Comparison of ENCODE assay signal across 17 cellular contexts in genomic region chr14:101449114-101449513, GRCh38.
"Had no signal": no experiment of that assay in that cellular context is flagged by ENCODE, and none has a peak within 500 bp of the region (broad histone marks: within the 10 kb centered on the region; RNA-seq: fewer than 3 reads in every experiment).

No MANE protein-coding gene starts in this region.

- H3K36me3 Mint-ChIP-seq: naive B cell; stimulated activated effector memory CD8-positive, alpha-beta T cell treated with anti-CD3 and anti-CD28 coated beads, Interleukin-12 subunit alpha, Interleukin-12 subunit beta, amount 100 ng/mL, for 72 hours had no signal

- H3K79me2 ChIP-seq: parathyroid adenoma had no signal

- H3K9me3 ChIP-seq: tibial artery had no signal

- H3K4me1 ChIP-seq: parathyroid adenoma, tibial artery had no signal

- H3K9ac ChIP-seq: parathyroid adenoma had no signal

- H2AFZ ChIP-seq: parathyroid adenoma had no signal

- H3K27ac ChIP-seq: parathyroid adenoma, tibial artery had no signal

- ATAC-seq: activated naive CD4-positive, alpha-beta T cell treated with anti-CD3 and anti-CD28 coated beads, Interleukin-2, amount 50 U/mL, for 72 hours; stimulated activated effector memory CD8-positive, alpha-beta T cell treated with anti-CD3 and anti-CD28 coated beads, Interleukin-12 subunit alpha, Interleukin-12 subunit beta, amount 100 ng/mL, for 72 hours; T-helper 17 cell had no signal

- DNase-seq: activated B cell treated with CpG ODN at 0.5 μM for 24 hours; activated CD4-positive, alpha-beta T cell treated with anti-CD3 and anti-CD28 coated beads, Interleukin-2, amount 10 ng/mL, durations not matched to agents 24 days and 14 days; activated effector memory CD4-positive, alpha-beta T cell treated with anti-CD3 and anti-CD28 coated beads, Interleukin-2, amount 50 U/mL, for 16 hours; activated T-cell treated with anti-CD3 and anti-CD28 coated beads, Interleukin-2, amount 50 U/mL, for 24 hours; amygdala; cerebellar nuclear complex; dermis blood vessel endothelial cell; naive B cell; retina; small intestine; T-helper 17 cell had no signal

- H3K4me3 Mint-ChIP-seq: activated B cell treated with CpG ODN at 0.5 μM for 24 hours; activated CD4-positive, alpha-beta T cell treated with anti-CD3 and anti-CD28 coated beads, Interleukin-2, amount 10 ng/mL, durations not matched to agents 24 days and 14 days; activated T-cell treated with anti-CD3 and anti-CD28 coated beads, Interleukin-2, amount 50 U/mL, for 24 hours; brain; naive B cell; stimulated activated effector memory CD8-positive, alpha-beta T cell treated with anti-CD3 and anti-CD28 coated beads, Interleukin-12 subunit alpha, Interleukin-12 subunit beta, amount 100 ng/mL, for 72 hours; T-helper 17 cell had no signal

- H3K4me3 ChIP-seq: lung, tibial artery had no signal

- H3K36me3 ChIP-seq: tibial artery had no signal

- H3K27ac Mint-ChIP-seq: activated B cell treated with CpG ODN at 0.5 μM for 24 hours; activated CD4-positive, alpha-beta T cell treated with anti-CD3 and anti-CD28 coated beads, Interleukin-2, amount 10 ng/mL, durations not matched to agents 24 days and 14 days; activated naive CD4-positive, alpha-beta T cell treated with anti-CD3 and anti-CD28 coated beads, Interleukin-2, amount 50 U/mL, for 72 hours; activated T-cell treated with anti-CD3 and anti-CD28 coated beads, Interleukin-2, amount 50 U/mL, for 24 hours; brain; stimulated activated effector memory CD8-positive, alpha-beta T cell treated with anti-CD3 and anti-CD28 coated beads, Interleukin-12 subunit alpha, Interleukin-12 subunit beta, amount 100 ng/mL, for 72 hours; T-helper 17 cell had no signal

- H3K4me1 Mint-ChIP-seq: activated B cell treated with CpG ODN at 0.5 μM for 24 hours; activated CD4-positive, alpha-beta T cell treated with anti-CD3 and anti-CD28 coated beads, Interleukin-2, amount 10 ng/mL, durations not matched to agents 24 days and 14 days; brain; naive B cell had no signal

- H3K9me3 Mint-ChIP-seq: activated B cell treated with CpG ODN at 0.5 μM for 24 hours; activated naive CD4-positive, alpha-beta T cell treated with anti-CD3 and anti-CD28 coated beads, Interleukin-2, amount 50 U/mL, for 72 hours; activated T-cell treated with anti-CD3 and anti-CD28 coated beads, Interleukin-2, amount 50 U/mL, for 24 hours; stimulated activated effector memory CD8-positive, alpha-beta T cell treated with anti-CD3 and anti-CD28 coated beads, Interleukin-12 subunit alpha, Interleukin-12 subunit beta, amount 100 ng/mL, for 72 hours had no signal
